Comparison of ENCODE assay signal across 8 cellular contexts in genomic region chr7:74083117-74083876, GRCh38. TPM values are rescaled to one million over a fixed set of nuclear protein-coding genes. Genes with fewer than 3 reads are reported as not detected.
DNase-seq lines count a peak whose midpoint lies in the region; ATAC-seq and TF ChIP-seq lines count a peak whose summit lies in the region.

Gene LIMK1 (plus strand): TSS chr7:74083804. CDS start chr7:74083991, 187 bp downstream.

- POLR2A ChIA-PET in RWPE1 (lab: Yijun Ruan, JAX; ENCODE audit: low non-redundant PET) = no interaction called here

- H3K27ac Mint-ChIP-seq in activated T-helper 2 cell treated with anti-CD3 and anti-CD28 coated beads, Interferon-gamma antibody, Interleukin-2, Interleukin-4, amounts not matched to agents 10 μg/mL and 5 μg/mL and 100 μg/mL, durations not matched to agents 14 hours and 24 hours and 36 hours = peak within 1 kb of the TSS; percentile 84
- H3K27ac Mint-ChIP-seq in natural killer cell treated with Interleukin-12 subunit alpha and Interleukin-12 subunit beta and Interleukin-15 and Interleukin-18, amount 100 ng/mL, for 72 hours = peak within 1 kb of the TSS; percentile 71 to 93

- H3K27me3 Mint-ChIP-seq in activated T-helper 2 cell treated with anti-CD3 and anti-CD28 coated beads, Interferon-gamma antibody, Interleukin-2, Interleukin-4, amounts not matched to agents 10 μg/mL and 5 μg/mL and 100 μg/mL, durations not matched to agents 14 hours and 24 hours and 36 hours (ENCODE audit: low read depth) = peaks cover 6% of the 10 kb centered on the region
- H3K27me3 Mint-ChIP-seq in natural killer cell treated with Interleukin-12 subunit alpha and Interleukin-12 subunit beta and Interleukin-15 and Interleukin-18, amount 100 ng/mL, for 72 hours = no peaks in the 10 kb centered on the region

- TF ChIP-seq CTCF in RWPE1 (conservative IDR thresholded peaks at IDR 0.05; ENCODE audit: low read depth) = no peak
- no peak for TF ChIP-seq CTCF in fibroblast of pulmonary artery (IDR thresholded peaks at IDR 0.05; ENCODE audit: low read length, missing control alignments)

- peaks cover 17% of the 10 kb centered on the region for H3K36me3 Mint-ChIP-seq in activated T-helper 2 cell treated with anti-CD3 and anti-CD28 coated beads, Interferon-gamma antibody, Interleukin-2, Interleukin-4, amounts not matched to agents 10 μg/mL and 5 μg/mL and 100 μg/mL, durations not matched to agents 14 hours and 24 hours and 36 hours (ENCODE audit: low read depth)
- no peaks in the 10 kb centered on the region for H3K36me3 Mint-ChIP-seq in natural killer cell treated with Interleukin-12 subunit alpha and Interleukin-12 subunit beta and Interleukin-15 and Interleukin-18, amount 100 ng/mL, for 72 hours

- intact Hi-C loops in activated T-helper 2 cell treated with anti-CD3 and anti-CD28 coated beads, Interferon-gamma antibody, Interleukin-2, Interleukin-4, amounts not matched to agents 10 μg/mL and 5 μg/mL and 100 μg/mL, durations not matched to agents 14 hours and 24 hours and 36 hours (cut with micrococcal nuclease) = loop anchor here (1.0 to 2.0 kb wide), 2 partner anchors 91 to 344 kb away; partner anchors contain the start of genes ABHD11 and EIF4H

- H3K4me3 Mint-ChIP-seq in activated T-helper 2 cell treated with anti-CD3 and anti-CD28 coated beads, Interferon-gamma antibody, Interleukin-2, Interleukin-4, amounts not matched to agents 10 μg/mL and 5 μg/mL and 100 μg/mL, durations not matched to agents 14 hours and 24 hours and 36 hours (ENCODE audit: low read depth) = peak within 1 kb of the TSS; percentile 87
- peak within 1 kb of the TSS; percentile 82 for H3K4me3 Mint-ChIP-seq in natural killer cell treated with Interleukin-12 subunit alpha and Interleukin-12 subunit beta and Interleukin-15 and Interleukin-18, amount 100 ng/mL, for 72 hours

- peaks cover 9% of the 10 kb centered on the region for H3K4me1 Mint-ChIP-seq in activated T-helper 2 cell treated with anti-CD3 and anti-CD28 coated beads, Interferon-gamma antibody, Interleukin-2, Interleukin-4, amounts not matched to agents 10 μg/mL and 5 μg/mL and 100 μg/mL, durations not matched to agents 14 hours and 24 hours and 36 hours (ENCODE audit: low read depth)
- H3K4me1 Mint-ChIP-seq in natural killer cell treated with Interleukin-12 subunit alpha and Interleukin-12 subunit beta and Interleukin-15 and Interleukin-18, amount 100 ng/mL, for 72 hours (ENCODE audit: low read depth in 2 of 2) = peaks cover 0 to 10% of the 10 kb centered on the region in 2 donors

- DNase-seq in DMS 273 treated with DMSO at 0.1 percent for 48 hours (lab: John Stamatoyannopoulos, UW) (peak; percentile 58), KG1 (lab: John Stamatoyannopoulos, UW) (peak; percentile 60), RWPE1 (ENCODE audit: low spot score) (peak; percentile 86), fibroblast of pulmonary artery (ENCODE audit: low read depth) (peak; percentile 82)
- DNase-seq in activated T-helper 2 cell treated with anti-CD3 and anti-CD28 coated beads, Interferon-gamma antibody, Interleukin-2, Interleukin-4, amounts not matched to agents 10 μg/mL and 5 μg/mL and 100 μg/mL, durations not matched to agents 14 hours and 24 hours and 36 hours (ENCODE audit: low spot score) = peak; percentile 80
- peak; percentile 89 for DNase-seq in natural killer cell treated with Interleukin-12 subunit alpha and Interleukin-12 subunit beta and Interleukin-15 and Interleukin-18, amount 100 ng/mL, for 72 hours (ENCODE audit: low spot score)
- peak; percentile 74 to 89 (median 83) for DNase-seq in stimulated activated naive CD4-positive, alpha-beta T cell (lab: John Stamatoyannopoulos, UW)

- H3K9me3 Mint-ChIP-seq in activated T-helper 2 cell treated with anti-CD3 and anti-CD28 coated beads, Interferon-gamma antibody, Interleukin-2, Interleukin-4, amounts not matched to agents 10 μg/mL and 5 μg/mL and 100 μg/mL, durations not matched to agents 14 hours and 24 hours and 36 hours = no peaks in the 10 kb centered on the region
- H3K9me3 Mint-ChIP-seq in natural killer cell treated with Interleukin-12 subunit alpha and Interleukin-12 subunit beta and Interleukin-15 and Interleukin-18, amount 100 ng/mL, for 72 hours = no peaks in the 10 kb centered on the region

- H3K4me3 ChIP-seq in fibroblast of pulmonary artery (replicated peaks; ENCODE audit: low read depth, low read length) = peak within 1 kb of the TSS; percentile 66

- CTCF ChIA-PET in RWPE1 (lab: Yijun Ruan, JAX) = interaction anchor here (1.6 kb wide), 1 partner anchor 123 kb away, joined by 7 read pairs; no protein-coding TSS in a partner anchor

- H3K27ac ChIP-seq in RWPE1 = peak within 1 kb of the TSS; percentile 85

- peak; percentile 65 for ATAC-seq in GM21528 (IDR thresholded peaks at IDR 0.05; ENCODE audit: low FRiP score, unreplicated experiment)
- peak; percentile 93 to 97 for ATAC-seq in natural killer cell treated with Interleukin-12 subunit alpha and Interleukin-12 subunit beta and Interleukin-15 and Interleukin-18, amount 100 ng/mL, for 72 hours

RNA-seq across cellular contexts. Expression of gene LIMK1, which starts in this region (rescaled TPM):
- 29.6 and 34.4 TPM in 2 replicates for total RNA-seq in activated T-helper 2 cell treated with anti-CD3 and anti-CD28 coated beads, Interferon-gamma antibody, Interleukin-2, Interleukin-4, amounts not matched to agents 10 μg/mL and 5 μg/mL and 100 μg/mL, durations not matched to agents 14 hours and 24 hours and 36 hours
- total RNA-seq in natural killer cell treated with Interleukin-12 subunit alpha and Interleukin-12 subunit beta and Interleukin-15 and Interleukin-18, amount 100 ng/mL, for 72 hours = 10 to 100 TPM; 48.4 to 52.9 TPM

Comparison
In these comparisons a context has a peak if more than half of its experiments do, and no peak if none do; other contexts are left out.
1. Peak in every context shown above with its lines: DNase-seq, ATAC-seq, H3K4me3 ChIP-seq and H3K27ac ChIP-seq.